1 cellular context compared by ENCODE assay signal in genomic region chr2:232574674-232575403, GRCh38.
TF ChIP-seq lines count a peak whose summit lies in the region.

No MANE protein-coding gene starts in this region.

TF ChIP-seq in HepG2, 621 proteins besides CTCF, POLR2A, EP300 and RAD21 (continued from another document and continues in another):
- TF ChIP-seq ZNF574 (CRISPR knock-in tag; IDR thresholded peaks at IDR 0.05) (no peak), ZNF296 (CRISPR knock-in tag; conservative IDR thresholded peaks at IDR 0.05) (no peak), ZNF326 (CRISPR knock-in tag; IDR thresholded peaks at IDR 0.05; ENCODE audit: borderline replicate concordance) (no peak), RBM22 (optimal IDR thresholded peaks at IDR 0.05; ENCODE audit: low read length) (no peak), DMAP1 (CRISPR knock-in tag; IDR thresholded peaks at IDR 0.05) (no peak; the same call in 1 of the 2 replicates), ZNF644 (CRISPR knock-in tag; IDR thresholded peaks at IDR 0.05; ENCODE audit: low read depth) (no peak), GMEB1 (CRISPR knock-in tag; IDR thresholded peaks at IDR 0.05; ENCODE audit: borderline replicate concordance) (peak; percentile 26; the same call in 1 of the 2 replicates), DPF2 (CRISPR knock-in tag; IDR thresholded peaks at IDR 0.05; ENCODE audit: borderline replicate concordance, low read depth) (no peak), ZNF432 (CRISPR knock-in tag; IDR thresholded peaks at IDR 0.05; ENCODE audit: borderline replicate concordance) (no peak), HMGXB3 (CRISPR knock-in tag; IDR thresholded peaks at IDR 0.05; ENCODE audit: borderline replicate concordance) (no peak), ZNF10 (CRISPR knock-in tag; IDR thresholded peaks at IDR 0.05; ENCODE audit: borderline replicate concordance, low read depth) (no peak), TCF7L2 (IDR thresholded peaks at IDR 0.05; ENCODE audit: low read depth, low read length) (no peak), STAT5B (CRISPR knock-in tag; IDR thresholded peaks at IDR 0.05) (no peak), CREB3 (CRISPR knock-in tag; IDR thresholded peaks at IDR 0.05) (no peak), CCDC6 (CRISPR knock-in tag; IDR thresholded peaks at IDR 0.05) (no peak), ZNF354B (CRISPR knock-in tag; IDR thresholded peaks at IDR 0.05) (no peak), RORA (CRISPR knock-in tag; IDR thresholded peaks at IDR 0.05) (no peak), ZNF253 (CRISPR knock-in tag; IDR thresholded peaks at IDR 0.05; ENCODE audit: borderline replicate concordance) (no peak), ZNF136 (CRISPR knock-in tag; IDR thresholded peaks at IDR 0.05; ENCODE audit: low read depth) (0 out of 2 replicates have a peak, but pooled peaks have one; percentile 23), ZSCAN30 (CRISPR knock-in tag; IDR thresholded peaks at IDR 0.05) (no peak), ZNF841 (CRISPR knock-in tag; IDR thresholded peaks at IDR 0.05; ENCODE audit: borderline replicate concordance) (no peak), ZFP62 (CRISPR knock-in tag; IDR thresholded peaks at IDR 0.05) (no peak), MAFK (conservative IDR thresholded peaks at IDR 0.05 in 1 of 2, IDR thresholded peaks at IDR 0.05 in 1 of 2; ENCODE audit: low read length in 2 of 2) (no peak), ZNF224 (CRISPR knock-in tag; IDR thresholded peaks at IDR 0.05) (no peak), ZNF24 (IDR thresholded peaks at IDR 0.05) (0 out of 2 replicates have a peak, but pooled peaks have one; percentile 7), PHB2 (IDR thresholded peaks at IDR 0.05; ENCODE audit: partially characterized antibody) (no peak), MATR3 (CRISPR knock-in tag; IDR thresholded peaks at IDR 0.05) (no peak), IRF1 (CRISPR knock-in tag; IDR thresholded peaks at IDR 0.05; ENCODE audit: low read depth) (no peak), ZBTB25 (CRISPR knock-in tag; IDR thresholded peaks at IDR 0.05) (no peak), HDAC2 (CRISPR knock-in tag; IDR thresholded peaks at IDR 0.05) (peak; percentile 55; the same call in 1 of the 2 replicates), ZNF317 (CRISPR knock-in tag; IDR thresholded peaks at IDR 0.05) (no peak), ZNF816 (CRISPR knock-in tag; IDR thresholded peaks at IDR 0.05; ENCODE audit: borderline replicate concordance) (no peak), ZFP37 (CRISPR knock-in tag; IDR thresholded peaks at IDR 0.05; ENCODE audit: borderline replicate concordance) (no peak), ZNF83 (CRISPR knock-in tag; IDR thresholded peaks at IDR 0.05; ENCODE audit: borderline replicate concordance) (no peak), SRY (CRISPR knock-in tag; IDR thresholded peaks at IDR 0.05) (no peak), SMAD3 (CRISPR knock-in tag; IDR thresholded peaks at IDR 0.05) (no peak), RFXANK (CRISPR knock-in tag; IDR thresholded peaks at IDR 0.05) (no peak), ZNF567 (CRISPR knock-in tag; IDR thresholded peaks at IDR 0.05; ENCODE audit: borderline replicate concordance) (no peak), BORCS8-MEF2B (CRISPR knock-in tag; IDR thresholded peaks at IDR 0.05) (no peak), ZMYM4 (CRISPR knock-in tag; IDR thresholded peaks at IDR 0.05) (0 out of 2 replicates have a peak, but pooled peaks have one; percentile 43), KMT2A (CRISPR knock-in tag; IDR thresholded peaks at IDR 0.05) (no peak), POGK (CRISPR knock-in tag; conservative IDR thresholded peaks at IDR 0.05) (no peak; the same call in 1 of the 2 replicates), RAD51 (IDR thresholded peaks at IDR 0.05; ENCODE audit: borderline replicate concordance) (no peak), FUBP1 (CRISPR knock-in tag; IDR thresholded peaks at IDR 0.05; ENCODE audit: borderline replicate concordance) (no peak), IRF2 (CRISPR knock-in tag; IDR thresholded peaks at IDR 0.05) (no peak; the same call in 1 of the 2 replicates), JDP2 (CRISPR knock-in tag; IDR thresholded peaks at IDR 0.05; ENCODE audit: borderline replicate concordance) (no peak), HIVEP1 (CRISPR knock-in tag; IDR thresholded peaks at IDR 0.05) (no peak), ZNF547 (CRISPR knock-in tag; IDR thresholded peaks at IDR 0.05) (no peak), POGZ (CRISPR knock-in tag; IDR thresholded peaks at IDR 0.05) (peak; percentile 53; the same call in 1 of the 2 replicates), HMG20B (CRISPR knock-in tag; conservative IDR thresholded peaks at IDR 0.05) (no peak), ZNF382 (CRISPR knock-in tag; IDR thresholded peaks at IDR 0.05; ENCODE audit: borderline replicate concordance) (no peak), TMF1 (CRISPR knock-in tag; IDR thresholded peaks at IDR 0.05; ENCODE audit: low read depth) (no peak), MTF1 (CRISPR knock-in tag; IDR thresholded peaks at IDR 0.05) (no peak), SIX1 (CRISPR knock-in tag; IDR thresholded peaks at IDR 0.05; ENCODE audit: borderline replicate concordance) (peak; percentile 51; the same call in 1 of the 2 replicates), ATM (IDR thresholded peaks at IDR 0.05; ENCODE audit: borderline replicate concordance) (no peak), NFE2L1 (CRISPR knock-in tag; IDR thresholded peaks at IDR 0.05; ENCODE audit: borderline replicate concordance) (no peak)
